ENCODE assay signal across 19 cellular contexts in the genomic region with DNA sequence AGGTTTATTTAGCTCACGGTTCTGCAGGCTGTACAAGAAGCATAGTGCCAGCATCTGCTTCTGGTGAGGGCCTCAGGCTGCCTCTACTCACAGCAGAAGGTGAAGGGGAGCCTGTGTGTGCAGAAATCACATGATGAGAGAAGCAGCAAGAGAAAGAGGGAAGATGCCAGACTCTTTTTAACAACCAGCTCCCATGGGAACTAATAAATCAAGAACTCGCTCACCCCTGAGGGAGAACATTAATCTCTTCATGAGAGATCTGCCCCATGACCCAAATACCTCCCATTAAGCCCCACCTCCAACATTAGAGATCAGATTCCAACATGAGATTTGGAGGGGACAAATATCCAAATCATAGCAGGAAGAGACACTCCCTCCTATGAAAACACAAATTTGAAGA.
A peak's percentile ranks its signal among the peaks of the same experiment; 100 is the strongest.
DNase-seq lines count a peak whose midpoint lies in the region; ATAC-seq, FAIRE-seq and TF ChIP-seq lines count a peak whose summit lies in the region.
"Had no signal": no experiment of that assay in that cellular context is flagged by ENCODE, and none has a peak within 500 bp of the region (broad histone marks: within the 10 kb centered on the region; RNA-seq: fewer than 3 reads in every experiment).

No MANE protein-coding gene starts in this region.

- no peaks in the 10 kb centered on the region; a peak in 1 of 22 replicates for H4K20me1 ChIP-seq in BLaER1 treated with 17β-estradiol and CSF1 and Interleukin-3, amounts not matched to agents 10 nM and 100 nM
- H4K20me1 ChIP-seq in Karpas-422 (ENCODE audit: insufficient read depth, low read depth, low read length) (no peaks in the 10 kb centered on the region), HepG2 (ENCODE audit: insufficient read depth, low read length) (no peaks in the 10 kb centered on the region)

- in situ Hi-C loops in HepG2 (cut with HindIII; ENCODE audit: extremely low pct_ligation_motif_present, low pct_unique_long_range_greater_than_20kb) = no loop called here
- in situ Hi-C loops in brain microvascular endothelial cell (cut with HindIII; ENCODE audit: low pct_ligation_motif_present, low sequenced_read_pairs) = no loop called here

- TF ChIP-seq RAD21 in HepG2 (CRISPR knock-in tag; IDR thresholded peaks at IDR 0.05) = no peak

- no peak for TF ChIP-seq EP300 in HepG2 (IDR thresholded peaks at IDR 0.05; ENCODE audit: low read depth in 2 of 2, low read length in 2 of 2)
- no peak for TF ChIP-seq EP300 in HepG2 (CRISPR knock-in tag; IDR thresholded peaks at IDR 0.05; ENCODE audit: borderline replicate concordance)

- CTCF ChIA-PET in HepG2 (lab: Yijun Ruan, JAX; ENCODE audit: low intra/inter-chr PET ratio, low total read pairs) = no interaction called here

- H3K27me3 ChIP-seq in BLaER1 treated with 17β-estradiol and CSF1 and Interleukin-3, amounts not matched to agents 10 nM and 100 nM = no peaks in the 10 kb centered on the region
- H3K27me3 ChIP-seq in Karpas-422 (ENCODE audit: low read length) (no peaks in the 10 kb centered on the region), esophagus (ENCODE audit: control insufficient read depth in 1 of 2, insufficient read depth in 2 of 2, low read length in 2 of 2) (no peaks in the 10 kb centered on the region), psoas muscle (ENCODE audit: insufficient read depth in 3 of 3, low read length in 2 of 3) (no peaks in the 10 kb centered on the region), HepG2 (ENCODE audit: control insufficient read depth in 1 of 2, insufficient read depth in 2 of 2, low read length in 2 of 2) (no peaks in the 10 kb centered on the region), brain microvascular endothelial cell (replicated peaks) (no peaks in the 10 kb centered on the region)
- H3K27me3 ChIP-seq: MG63 had no signal

- TF ChIP-seq CTCF in psoas muscle (IDR thresholded peaks at IDR 0.05) (no peak), mucosa of descending colon (IDR thresholded peaks at IDR 0.05) (no peak), HepG2 (CRISPR knock-in tag; IDR thresholded peaks at IDR 0.05) (no peak), brain microvascular endothelial cell (IDR thresholded peaks at IDR 0.05; ENCODE audit: low read depth, low read length, missing control alignments) (no peak)

- no peak overlapping the region for H3K27ac ChIP-seq in BLaER1 treated with 17β-estradiol and CSF1 and Interleukin-3, amounts not matched to agents 10 nM and 100 nM
- H3K27ac ChIP-seq in Karpas-422 (ENCODE audit: low read length) (no peak overlapping the region), esophagus (ENCODE audit: low read depth in 2 of 2, low read length in 1 of 2) (peak overlapping the region; percentile 6 to 33), psoas muscle (peak overlapping the region; percentile 47), HepG2 (ENCODE audit: extremely low read length, insufficient read depth, low read length) (no peak overlapping the region), brain microvascular endothelial cell (no peak overlapping the region)

- H3K4me2 ChIP-seq in BLaER1 treated with 17β-estradiol and CSF1 and Interleukin-3, amounts not matched to agents 10 nM and 100 nM = peak overlapping the region in 7 of 11 experiments; percentile 0 to 78 (median 20); a peak in 10 of 22 replicates
- H3K4me2 ChIP-seq in Karpas-422 (ENCODE audit: low read depth, low read length, poor library complexity, severe bottlenecking) (no peak overlapping the region), HepG2 (ENCODE audit: low read depth, low read length) (no peak overlapping the region)

- ATAC-seq in psoas muscle (peak; percentile 81 to 84 (median 84)), mucosa of descending colon (no peak), HepG2 (no peak)
- ATAC-seq: Right ventricle myocardium inferior had no signal

- intact Hi-C loops in psoas muscle (cut with DNase I) = no loop called here
- intact Hi-C loops in mucosa of descending colon (cut with DNase I, micrococcal nuclease) = no loop called here
- intact Hi-C loops in HepG2 (cut with micrococcal nuclease; ENCODE audit: unreplicated experiment) = loop anchor here (10.0 kb wide), 1 partner anchor 85 kb away; no protein-coding TSS in a partner anchor

- POLR2A ChIA-PET in HepG2 (lab: Yijun Ruan, JAX) = no interaction called here

- no peaks in the 10 kb centered on the region for H3K9me2 ChIP-seq in Karpas-422 (replicated peaks; ENCODE audit: insufficient read depth, low read length)

- FAIRE-seq in HepG2 (lab: Jason Lieb, UNC) = no peak
- FAIRE-seq: RCC 7860 had no signal

- H3K79me2 ChIP-seq in Karpas-422 (ENCODE audit: low read length) (no peaks in the 10 kb centered on the region), HepG2 (ENCODE audit: insufficient read depth, low read length) (no peaks in the 10 kb centered on the region)

- no peak overlapping the region for H2AFZ ChIP-seq in Karpas-422 (ENCODE audit: low read length)
- no peak overlapping the region for H2AFZ ChIP-seq in HepG2 (ENCODE audit: low read length)

- DNase-seq in Karpas-422 (peak; percentile 82), psoas muscle (no peak), mucosa of descending colon (no peak), HepG2 (ENCODE audit: low spot score) (no peak), brain microvascular endothelial cell (no peak)
- DNase-seq: ACHN, DMS79, H7, MG63, NCI-H1048, NCI-H1436, NCI-H1930, NCI-H2227 treated with DMSO at 0.1 percent for 48 hours, NCI-H524, SW 1271 had no signal

- BruUV-seq in HepG2 (replicated peaks; lab: Mats Ljungman, UMichigan) = no TSS peak

- peaks cover 11 to 67% (median 18%) of the 10 kb centered on the region in 10 experiments; a peak in 19 of 20 replicates for H3K4me1 ChIP-seq in BLaER1 treated with 17β-estradiol and CSF1 and Interleukin-3, amounts not matched to agents 10 nM and 100 nM
- H3K4me1 ChIP-seq in Karpas-422 (ENCODE audit: low read length) (peaks cover 24% of the 10 kb centered on the region), esophagus (ENCODE audit: control insufficient read depth in 2 of 2, insufficient read depth in 2 of 2, low read length in 1 of 2) (peaks cover 0 to under 1% of the 10 kb centered on the region in 2 donors), psoas muscle (peaks cover 47% of the 10 kb centered on the region), mucosa of descending colon (ENCODE audit: low read depth) (no peaks in the 10 kb centered on the region), HepG2 (ENCODE audit: insufficient read depth, low read length) (no peaks in the 10 kb centered on the region)

- peaks cover 5 to 30% (median 13%) of the 10 kb centered on the region in 11 experiments; a peak in 17 of 22 replicates for H3K36me3 ChIP-seq in BLaER1 treated with 17β-estradiol and CSF1 and Interleukin-3, amounts not matched to agents 10 nM and 100 nM
- H3K36me3 ChIP-seq in Karpas-422 (ENCODE audit: insufficient read depth, low read length) = no peaks in the 10 kb centered on the region
- no peaks in the 10 kb centered on the region for H3K36me3 ChIP-seq in esophagus (ENCODE audit: control insufficient read depth in 2 of 2, insufficient read depth in 2 of 2, low read length in 1 of 2)
- peaks cover 0 to 2% of the 10 kb centered on the region in 2 donors for H3K36me3 ChIP-seq in psoas muscle (ENCODE audit: insufficient read depth in 1 of 2, low read depth in 1 of 2)
- no peaks in the 10 kb centered on the region for H3K36me3 ChIP-seq in mucosa of descending colon (ENCODE audit: low read depth)
- H3K36me3 ChIP-seq in HepG2 (replicated peaks in 1 of 2; ENCODE audit: control insufficient read depth in 1 of 2, insufficient read depth in 2 of 2, low read length in 2 of 2) = peaks cover under 1 to 4% of the 10 kb centered on the region in 2 experiments; a peak in 2 of 5 replicates
- H3K36me3 ChIP-seq in brain microvascular endothelial cell (replicated peaks) = no peaks in the 10 kb centered on the region
- H3K36me3 ChIP-seq: MG63 had no signal

- H3K9me3 ChIP-seq in BLaER1 treated with 17β-estradiol and CSF1 and Interleukin-3, amounts not matched to agents 10 nM and 100 nM (replicated peaks in 1 of 11) = no peaks in the 10 kb centered on the region
- H3K9me3 ChIP-seq in Karpas-422 (ENCODE audit: low read length) = no peaks in the 10 kb centered on the region
- no peaks in the 10 kb centered on the region for H3K9me3 ChIP-seq in esophagus (ENCODE audit: control insufficient read depth in 2 of 2, insufficient read depth in 1 of 2, low read depth in 1 of 2, low read length in 1 of 2)
- H3K9me3 ChIP-seq in psoas muscle = no peaks in the 10 kb centered on the region
- no peaks in the 10 kb centered on the region for H3K9me3 ChIP-seq in mucosa of descending colon
- no peaks in the 10 kb centered on the region for H3K9me3 ChIP-seq in HepG2 (ENCODE audit: low read length)
- H3K9me3 ChIP-seq: MG63 had no signal

- no peak overlapping the region for H3K9ac ChIP-seq in BLaER1 treated with 17β-estradiol and CSF1 and Interleukin-3, amounts not matched to agents 10 nM and 100 nM
- no peak overlapping the region for H3K9ac ChIP-seq in Karpas-422 (ENCODE audit: low read length)
- H3K9ac ChIP-seq in HepG2 (ENCODE audit: insufficient read depth, low read depth, low read length) = no peak overlapping the region

- no peak overlapping the region for H3K4me3 ChIP-seq in BLaER1 treated with 17β-estradiol and CSF1 and Interleukin-3, amounts not matched to agents 10 nM and 100 nM
- H3K4me3 ChIP-seq in Karpas-422 (ENCODE audit: low read length) (no peak overlapping the region), esophagus (ENCODE audit: low read depth in 1 of 2, low read length in 2 of 2) (no peak overlapping the region), psoas muscle (no peak overlapping the region), mucosa of descending colon (no peak overlapping the region), HepG2 (replicated peaks in 1 of 3; ENCODE audit: insufficient read depth in 1 of 3, low read depth in 2 of 3, low read length in 3 of 3) (no peak overlapping the region), brain microvascular endothelial cell (ENCODE audit: low read depth, low read length) (no peak overlapping the region)
- H3K4me3 ChIP-seq: MG63 had no signal

- TF ChIP-seq POLR2A in HepG2 (IDR thresholded peaks at IDR 0.05; ENCODE audit: insufficient read depth in 1 of 2, low read depth in 2 of 2, low read length in 2 of 2) = no peak

- WGBS in esophagus, 2 donors = 81 to 84% methylated on average over 2 of the region's 2 CpGs
- WGBS in psoas muscle, 3 donors = 20 to 49% (median 33%) methylated on average over 2 of the region's 2 CpGs
- 98% methylated on average over 2 of the region's 2 CpGs for WGBS in HepG2 (ENCODE audit: low lambda C conversion rate)

TF ChIP-seq in HepG2, 621 proteins besides CTCF, POLR2A, EP300 and RAD21:
- TF ChIP-seq ZNF616 (CRISPR knock-in tag; IDR thresholded peaks at IDR 0.05; ENCODE audit: low read depth) (no peak), HOXA7 (CRISPR knock-in tag; IDR thresholded peaks at IDR 0.05) (no peak), MLLT10 (CRISPR knock-in tag; IDR thresholded peaks at IDR 0.05) (no peak), JUND (CRISPR knock-in tag; IDR thresholded peaks at IDR 0.05) (no peak), ZNF274 (CRISPR knock-in tag; IDR thresholded peaks at IDR 0.05) (no peak), SRSF1 (optimal IDR thresholded peaks at IDR 0.05; ENCODE audit: low read depth, low read length) (no peak)

Comparison
In these comparisons a context has a peak if more than half of its experiments do, and no peak if none do; other contexts are left out.
1. H3K27ac ChIP-seq: peak in esophagus (2 of 2) and psoas muscle (single experiment); none in BLaER1 treated with 17β-estradiol and CSF1 and Interleukin-3, amounts not matched to agents 10 nM and 100 nM (0 of 11), Karpas-422 (single experiment), HepG2 (single experiment) and brain microvascular endothelial cell (single experiment).
2. H3K4me2 ChIP-seq: peak in BLaER1 treated with 17β-estradiol and CSF1 and Interleukin-3, amounts not matched to agents 10 nM and 100 nM (7 of 11); none in Karpas-422 (single experiment) and HepG2 (single experiment).
3. ATAC-seq: peak in psoas muscle (4 of 4); none in mucosa of descending colon (single experiment) and HepG2 (single experiment).